In the genomic region with DNA sequence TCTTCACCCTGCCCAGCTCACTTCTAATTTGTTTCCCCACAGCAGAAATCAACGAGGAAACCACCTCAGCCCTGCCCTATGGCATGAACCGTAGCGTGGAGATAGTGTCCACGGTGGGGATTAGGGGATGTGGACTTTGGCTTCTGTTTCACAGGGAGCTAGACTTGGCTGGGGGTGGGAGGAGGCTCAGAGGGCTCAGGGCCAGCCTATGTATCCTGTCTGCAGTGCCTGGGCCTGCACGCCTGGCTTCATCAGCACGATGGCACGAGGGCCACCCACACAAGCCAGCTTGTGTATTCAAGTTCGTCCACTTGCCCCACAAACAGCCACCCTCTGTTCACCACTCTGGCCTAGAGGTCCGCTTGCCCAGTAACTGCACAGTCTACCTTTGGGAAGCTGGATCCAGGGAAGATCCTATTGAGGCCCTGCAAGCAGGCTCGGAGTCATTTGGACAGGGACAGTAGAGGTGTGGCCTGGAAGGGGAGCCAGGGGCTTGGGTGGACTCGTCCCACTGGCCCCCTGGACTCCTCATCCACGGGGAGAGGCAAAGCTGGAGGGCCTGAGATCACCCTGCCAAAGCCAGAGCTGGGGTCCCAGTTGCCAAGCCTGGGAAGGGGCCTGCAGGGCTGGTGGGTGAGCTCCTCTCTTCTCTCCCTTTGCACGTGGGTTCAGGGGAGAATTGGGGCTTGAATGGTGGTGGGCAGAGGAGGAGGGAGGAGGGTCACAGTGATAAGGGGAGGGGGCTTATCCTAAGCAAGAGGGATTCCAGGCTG, we compare ENCODE assay signal across 1 cellular context.
TF ChIP-seq lines count a peak whose summit lies in the region.

No MANE protein-coding gene starts in this region.

TF ChIP-seq in SK-N-SH treated with all-trans-retinoic acid at 6 μM for 48 hours, 23 proteins besides CTCF, POLR2A, EP300 and RAD21 (continued from another document):
- TF ChIP-seq, protein P1, sequence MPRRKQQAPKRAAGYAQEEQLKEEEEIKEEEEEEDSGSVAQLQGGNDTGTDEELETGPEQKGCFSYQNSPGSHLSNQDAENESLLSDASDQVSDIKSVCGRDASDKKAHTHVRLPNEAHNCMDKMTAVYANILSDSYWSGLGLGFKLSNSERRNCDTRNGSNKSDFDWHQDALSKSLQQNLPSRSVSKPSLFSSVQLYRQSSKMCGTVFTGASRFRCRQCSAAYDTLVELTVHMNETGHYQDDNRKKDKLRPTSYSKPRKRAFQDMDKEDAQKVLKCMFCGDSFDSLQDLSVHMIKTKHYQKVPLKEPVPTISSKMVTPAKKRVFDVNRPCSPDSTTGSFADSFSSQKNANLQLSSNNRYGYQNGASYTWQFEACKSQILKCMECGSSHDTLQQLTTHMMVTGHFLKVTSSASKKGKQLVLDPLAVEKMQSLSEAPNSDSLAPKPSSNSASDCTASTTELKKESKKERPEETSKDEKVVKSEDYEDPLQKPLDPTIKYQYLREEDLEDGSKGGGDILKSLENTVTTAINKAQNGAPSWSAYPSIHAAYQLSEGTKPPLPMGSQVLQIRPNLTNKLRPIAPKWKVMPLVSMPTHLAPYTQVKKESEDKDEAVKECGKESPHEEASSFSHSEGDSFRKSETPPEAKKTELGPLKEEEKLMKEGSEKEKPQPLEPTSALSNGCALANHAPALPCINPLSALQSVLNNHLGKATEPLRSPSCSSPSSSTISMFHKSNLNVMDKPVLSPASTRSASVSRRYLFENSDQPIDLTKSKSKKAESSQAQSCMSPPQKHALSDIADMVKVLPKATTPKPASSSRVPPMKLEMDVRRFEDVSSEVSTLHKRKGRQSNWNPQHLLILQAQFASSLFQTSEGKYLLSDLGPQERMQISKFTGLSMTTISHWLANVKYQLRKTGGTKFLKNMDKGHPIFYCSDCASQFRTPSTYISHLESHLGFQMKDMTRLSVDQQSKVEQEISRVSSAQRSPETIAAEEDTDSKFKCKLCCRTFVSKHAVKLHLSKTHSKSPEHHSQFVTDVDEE (CRISPR knock-in tag; IDR thresholded peaks at IDR 0.05): no peak
- TF ChIP-seq, protein P2, sequence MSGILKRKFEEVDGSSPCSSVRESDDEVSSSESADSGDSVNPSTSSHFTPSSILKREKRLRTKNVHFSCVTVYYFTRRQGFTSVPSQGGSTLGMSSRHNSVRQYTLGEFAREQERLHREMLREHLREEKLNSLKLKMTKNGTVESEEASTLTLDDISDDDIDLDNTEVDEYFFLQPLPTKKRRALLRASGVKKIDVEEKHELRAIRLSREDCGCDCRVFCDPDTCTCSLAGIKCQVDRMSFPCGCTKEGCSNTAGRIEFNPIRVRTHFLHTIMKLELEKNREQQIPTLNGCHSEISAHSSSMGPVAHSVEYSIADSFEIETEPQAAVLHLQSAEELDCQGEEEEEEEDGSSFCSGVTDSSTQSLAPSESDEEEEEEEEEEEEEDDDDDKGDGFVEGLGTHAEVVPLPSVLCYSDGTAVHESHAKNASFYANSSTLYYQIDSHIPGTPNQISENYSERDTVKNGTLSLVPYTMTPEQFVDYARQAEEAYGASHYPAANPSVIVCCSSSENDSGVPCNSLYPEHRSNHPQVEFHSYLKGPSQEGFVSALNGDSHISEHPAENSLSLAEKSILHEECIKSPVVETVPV (CRISPR knock-in tag; IDR thresholded peaks at IDR 0.05): no peak
- TF ChIP-seq OSR1 (CRISPR knock-in tag; IDR thresholded peaks at IDR 0.05): no peak
- no peak for TF ChIP-seq ZNF565 (CRISPR knock-in tag; conservative IDR thresholded peaks at IDR 0.05; ENCODE audit: low read depth)
- TF ChIP-seq ZFP30 (CRISPR knock-in tag; IDR thresholded peaks at IDR 0.05): no peak
- TF ChIP-seq, protein P3, sequence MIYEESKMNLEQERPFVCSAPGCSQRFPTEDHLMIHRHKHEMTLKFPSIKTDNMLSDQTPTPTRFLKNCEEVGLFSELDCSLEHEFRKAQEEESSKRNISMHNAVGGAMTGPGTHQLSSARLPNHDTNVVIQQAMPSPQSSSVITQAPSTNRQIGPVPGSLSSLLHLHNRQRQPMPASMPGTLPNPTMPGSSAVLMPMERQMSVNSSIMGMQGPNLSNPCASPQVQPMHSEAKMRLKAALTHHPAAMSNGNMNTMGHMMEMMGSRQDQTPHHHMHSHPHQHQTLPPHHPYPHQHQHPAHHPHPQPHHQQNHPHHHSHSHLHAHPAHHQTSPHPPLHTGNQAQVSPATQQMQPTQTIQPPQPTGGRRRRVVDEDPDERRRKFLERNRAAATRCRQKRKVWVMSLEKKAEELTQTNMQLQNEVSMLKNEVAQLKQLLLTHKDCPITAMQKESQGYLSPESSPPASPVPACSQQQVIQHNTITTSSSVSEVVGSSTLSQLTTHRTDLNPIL (CRISPR knock-in tag; IDR thresholded peaks at IDR 0.05; ENCODE audit: low read depth): no peak
- TF ChIP-seq TCF4 (CRISPR knock-in tag; IDR thresholded peaks at IDR 0.05; ENCODE audit: borderline replicate concordance): no peak
- no peak for TF ChIP-seq ZFP3 (CRISPR knock-in tag; IDR thresholded peaks at IDR 0.05)
- TF ChIP-seq PPARA (CRISPR knock-in tag; IDR thresholded peaks at IDR 0.05; ENCODE audit: borderline replicate concordance): no peak
- TF ChIP-seq BACH2 (CRISPR knock-in tag; IDR thresholded peaks at IDR 0.05; ENCODE audit: borderline replicate concordance): no peak
- TF ChIP-seq ARNTL (CRISPR knock-in tag; IDR thresholded peaks at IDR 0.05; ENCODE audit: borderline replicate concordance, low read depth): no peak
TF ChIP-seq in SK-N-SH treated with all-trans-retinoic acid at 6 μM for 48 hours: peak in this region for 0.
